ENCODE assay signal across 9 cellular contexts in the genomic region with DNA sequence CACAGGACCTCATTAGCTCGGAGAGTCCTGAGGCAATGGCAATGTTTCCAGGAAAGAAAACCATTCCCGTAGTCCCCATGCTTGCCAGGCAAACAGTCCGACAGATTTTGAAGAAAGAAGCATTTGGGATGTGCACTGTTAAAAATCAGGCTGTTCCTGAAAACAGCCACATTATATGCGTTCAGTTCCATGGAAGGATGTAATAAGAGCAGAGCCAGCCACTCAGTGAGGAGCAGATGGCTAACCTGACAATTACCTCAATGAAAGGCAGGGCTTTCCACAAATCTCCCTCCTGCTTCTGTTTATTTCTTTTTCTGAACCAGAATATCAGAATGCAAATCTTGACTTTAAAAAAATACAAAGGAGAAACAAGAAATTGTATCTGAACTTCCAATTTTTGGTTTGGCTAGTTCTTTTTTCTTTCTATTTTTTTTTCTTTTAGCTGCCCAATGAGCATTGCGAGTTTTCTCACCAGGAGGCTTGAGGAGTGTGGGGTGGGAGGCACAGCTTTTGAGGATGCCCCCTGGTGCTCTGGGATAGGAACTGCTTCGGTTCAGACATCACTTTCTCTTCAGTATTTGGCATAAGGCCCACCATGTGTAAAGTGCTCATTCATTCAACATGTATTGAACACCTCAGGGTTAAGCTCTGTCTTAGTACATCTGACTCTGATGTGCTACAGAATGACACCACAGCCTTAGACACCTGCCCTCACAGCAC.
DNase-seq lines count a peak whose midpoint lies in the region; ATAC-seq and TF ChIP-seq lines count a peak whose summit lies in the region.
"Had no signal": no experiment of that assay in that cellular context is flagged by ENCODE, and none has a peak within 500 bp of the region (broad histone marks: within the 10 kb centered on the region; RNA-seq: fewer than 3 reads in every experiment).

No MANE protein-coding gene starts in this region.

- no peak overlapping the region for H3K4me3 ChIP-seq in neural progenitor cell
- H3K4me3 ChIP-seq: thoracic aorta had no signal

- no peaks in the 10 kb centered on the region for H3K4me1 ChIP-seq in neural progenitor cell

- H3F3A ChIP-seq in neural progenitor cell (ENCODE audit: low read depth), result no peaks in the 10 kb centered on the region

- CTCF ChIA-PET in activated CD4-positive, alpha-beta memory T cell treated with anti-CD3 and anti-CD28 coated beads for 36 hours (lab: Charles Lee), result interaction anchor here (0.6 to 2.8 kb wide), 13 partner anchors 8 to 501 kb away, joined by 3 to 18 read pairs (median 5); no protein-coding TSS in a partner anchor

- H3K27ac ChIP-seq in neural progenitor cell, result no peak overlapping the region
- H3K27ac ChIP-seq: thoracic aorta had no signal

- H3K36me3 Mint-ChIP-seq in activated CD4-positive, alpha-beta memory T cell treated with anti-CD3 and anti-CD28 coated beads for 36 hours, result no peaks in the 10 kb centered on the region
- H3K36me3 Mint-ChIP-seq in neural progenitor cell, result peaks cover 7% of the 10 kb centered on the region

- H3K4me3 Mint-ChIP-seq in activated CD4-positive, alpha-beta memory T cell treated with anti-CD3 and anti-CD28 coated beads for 36 hours, result no peak overlapping the region
- no peak overlapping the region for H3K4me3 Mint-ChIP-seq in neural progenitor cell

- H3K27ac Mint-ChIP-seq in activated CD4-positive, alpha-beta memory T cell treated with anti-CD3 and anti-CD28 coated beads for 36 hours, result no peak overlapping the region
- no peak overlapping the region for H3K27ac Mint-ChIP-seq in neural progenitor cell

- intact Hi-C loops in activated CD4-positive, alpha-beta memory T cell treated with anti-CD3 and anti-CD28 coated beads for 36 hours (cut with micrococcal nuclease), result loop anchor here (1.0 to 2.0 kb wide), 2 partner anchors 31 to 139 kb away; no protein-coding TSS in a partner anchor

- DNase-seq in COLO668 (lab: John Stamatoyannopoulos, UW; ENCODE audit: unreplicated experiment) (peak; percentile 31), NCI-H526 (lab: John Stamatoyannopoulos, UW) (peak; percentile 32 to 61), erythroblast (lab: John Stamatoyannopoulos, UW) (peak; percentile 88 to 89), neural progenitor cell (ENCODE audit: low spot score) (peak; percentile 77), NCI-H1048 (lab: John Stamatoyannopoulos, UW) (no peak)
- DNase-seq in activated CD4-positive, alpha-beta memory T cell treated with anti-CD3 and anti-CD28 coated beads for 36 hours, result peak; percentile 65

- no peak overlapping the region for H2AFZ ChIP-seq in neural progenitor cell (replicated peaks)

- POLR2A ChIA-PET in activated CD4-positive, alpha-beta memory T cell treated with anti-CD3 and anti-CD28 coated beads for 36 hours (lab: Charles Lee), result interaction anchor here (0.7 kb wide), 1 partner anchor 28 kb away, joined by 3 read pairs; no protein-coding TSS in a partner anchor

- no peaks in the 10 kb centered on the region for H3K27me3 Mint-ChIP-seq in activated CD4-positive, alpha-beta memory T cell treated with anti-CD3 and anti-CD28 coated beads for 36 hours
- H3K27me3 Mint-ChIP-seq in neural progenitor cell (ENCODE audit: insufficient read depth, low read depth), result peaks cover 5% of the 10 kb centered on the region

- H3K9me3 ChIP-seq in neural progenitor cell (ENCODE audit: low read depth), result no peaks in the 10 kb centered on the region
- H3K9me3 ChIP-seq: thoracic aorta had no signal

- no peaks in the 10 kb centered on the region for H3K27me3 ChIP-seq in neural progenitor cell

- no peak for TF ChIP-seq POLR2A in erythroblast (IDR thresholded peaks at IDR 0.05; ENCODE audit: low read length)

- peaks cover 2% of the 10 kb centered on the region for H3K4me1 Mint-ChIP-seq in activated CD4-positive, alpha-beta memory T cell treated with anti-CD3 and anti-CD28 coated beads for 36 hours (ENCODE audit: low read depth)
- no peaks in the 10 kb centered on the region for H3K4me1 Mint-ChIP-seq in neural progenitor cell

- H3K9ac ChIP-seq in neural progenitor cell, result no peak overlapping the region

- H3K36me3 ChIP-seq in neural progenitor cell, result no peaks in the 10 kb centered on the region
- H3K36me3 ChIP-seq: thoracic aorta had no signal

- TF ChIP-seq CTCF in neural progenitor cell (IDR thresholded peaks at IDR 0.05), result peak; percentile 70

- no peaks in the 10 kb centered on the region for H3K79me2 ChIP-seq in neural progenitor cell (ENCODE audit: low read depth)

- ATAC-seq in GM19372 (IDR thresholded peaks at IDR 0.05; ENCODE audit: low read depth, unreplicated experiment), result peak; percentile 93
- ATAC-seq in HG03354 (IDR thresholded peaks at IDR 0.05; ENCODE audit: poor library complexity, severe bottlenecking, unreplicated experiment), result peak; percentile 99

- no peaks in the 10 kb centered on the region for H4K20me1 ChIP-seq in neural progenitor cell (ENCODE audit: low read depth)

- no peaks in the 10 kb centered on the region for H3K9me3 Mint-ChIP-seq in activated CD4-positive, alpha-beta memory T cell treated with anti-CD3 and anti-CD28 coated beads for 36 hours
- no peaks in the 10 kb centered on the region for H3K9me3 Mint-ChIP-seq in neural progenitor cell

- H3K4me2 ChIP-seq in neural progenitor cell, result no peak overlapping the region
